Comparison of ENCODE assay signal across 15 cellular contexts in the genomic region with DNA sequence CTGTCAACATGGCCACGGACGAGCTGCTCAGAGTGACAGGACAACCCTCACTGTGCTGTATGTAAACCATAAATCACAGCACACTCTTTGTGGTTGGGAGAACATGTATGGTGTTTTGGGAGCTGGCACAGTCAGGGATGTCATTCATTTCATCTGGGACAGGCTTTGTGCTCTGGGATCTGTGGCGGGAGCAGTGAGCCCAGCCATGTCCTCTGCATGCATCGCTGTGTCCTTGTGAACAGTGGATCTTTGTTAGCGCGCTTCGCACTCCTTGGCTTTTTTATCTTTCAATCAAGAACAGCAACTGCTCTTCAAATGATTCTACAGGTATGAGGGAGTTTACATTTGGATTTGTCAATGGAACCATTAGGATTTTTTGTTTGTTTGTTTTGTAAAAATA. TPM values are rescaled to one million over a fixed set of nuclear protein-coding genes. Genes with fewer than 3 reads are reported as not detected.
DNase-seq lines count a peak whose midpoint lies in the region; ATAC-seq, FAIRE-seq and TF ChIP-seq lines count a peak whose summit lies in the region.
"Had no signal": no experiment of that assay in that cellular context is flagged by ENCODE, and none has a peak within 500 bp of the region (broad histone marks: within the 10 kb centered on the region; RNA-seq: fewer than 3 reads in every experiment).

No MANE protein-coding gene starts in this region.

- 92 to 93% methylated on average over 7 of the region's 7 CpGs for WGBS in esophagus squamous epithelium, 2 donors

- POLR2A ChIA-PET in CD4-positive, alpha-beta T cell (lab: Charles Lee) = interaction anchor here (0.6 to 0.9 kb wide), 2 partner anchors 20 to 257 kb away, joined by 3 read pairs; no protein-coding TSS in a partner anchor

- H3K9ac ChIP-seq in OCI-LY1 (ENCODE audit: low read length) = peak overlapping the region; percentile 22; the same call in 1 of the 2 replicates

- intact Hi-C loops in CD4-positive, alpha-beta T cell (cut with DNase I, micrococcal nuclease) = no loop called here
- intact Hi-C loops in esophagus squamous epithelium (cut with DNase I) = no loop called here

- H2AFZ ChIP-seq in OCI-LY1 (ENCODE audit: low read length) = no peak overlapping the region

- H4K20me1 ChIP-seq in OCI-LY1 (ENCODE audit: insufficient read depth, low read length) = no peaks in the 10 kb centered on the region

- no peaks in the 10 kb centered on the region for H3K27me3 Mint-ChIP-seq in CD4-positive, alpha-beta T cell
- H3K27me3 Mint-ChIP-seq in brain = no peaks in the 10 kb centered on the region
- no peaks in the 10 kb centered on the region for H3K27me3 Mint-ChIP-seq in nephron progenitor cell (ENCODE audit: low read depth, poor library complexity)

- no peak overlapping the region for H3K27ac ChIP-seq in CD4-positive, alpha-beta T cell (ENCODE audit: low read depth, low read length)
- peak overlapping the region; percentile 69 for H3K27ac ChIP-seq in OCI-LY1 (ENCODE audit: low read depth, low read length, poor library complexity, severe bottlenecking)
- H3K27ac ChIP-seq in esophagus squamous epithelium = no peak overlapping the region
- H3K27ac ChIP-seq: foreskin keratinocyte, SJCRH30 had no signal

- H3K27ac Mint-ChIP-seq in CD4-positive, alpha-beta T cell = peak overlapping the region; percentile 62
- H3K27ac Mint-ChIP-seq in brain (peak overlapping the region in 3 of 5 experiments; percentile 2 to 25 (median 4)), nephron progenitor cell (peak overlapping the region; percentile 8)

- TF ChIP-seq POLR2A in esophagus squamous epithelium (IDR thresholded peaks at IDR 0.05) = no peak

- H3K4me3 ChIP-seq in OCI-LY1 (ENCODE audit: low read depth, low read length, poor library complexity, severe bottlenecking) = no peak overlapping the region
- no peak overlapping the region for H3K4me3 ChIP-seq in esophagus squamous epithelium
- H3K4me3 ChIP-seq: SJCRH30 had no signal

- H3K4me1 Mint-ChIP-seq in CD4-positive, alpha-beta T cell (ENCODE audit: low read depth) = peaks cover 55% of the 10 kb centered on the region
- H3K4me1 Mint-ChIP-seq in brain (peaks cover 11% of the 10 kb centered on the region), nephron progenitor cell (peaks cover 10% of the 10 kb centered on the region)

- no peak for TF ChIP-seq CTCF in CD4-positive, alpha-beta T cell (IDR thresholded peaks at IDR 0.05)
- TF ChIP-seq CTCF in OCI-LY1 (IDR thresholded peaks at IDR 0.05; ENCODE audit: low read length) (no peak), brain (conservative IDR thresholded peaks at IDR 0.05) (no peak), nephron progenitor cell (IDR thresholded peaks at IDR 0.05) (no peak), esophagus squamous epithelium (IDR thresholded peaks at IDR 0.05) (no peak)

- peaks cover 60% of the 10 kb centered on the region for H3K4me1 ChIP-seq in OCI-LY1 (ENCODE audit: insufficient read depth, low read length, severe bottlenecking)
- peaks cover 7 to 23% (median 13%) of the 10 kb centered on the region in 3 donors for H3K4me1 ChIP-seq in esophagus squamous epithelium
- H3K4me1 ChIP-seq: foreskin keratinocyte, SJCRH30 had no signal

- no peaks in the 10 kb centered on the region for H3K9me3 Mint-ChIP-seq in CD4-positive, alpha-beta T cell
- H3K9me3 Mint-ChIP-seq in brain (no peaks in the 10 kb centered on the region), nephron progenitor cell (no peaks in the 10 kb centered on the region)
- H3K9me3 Mint-ChIP-seq: activated T-cell treated with anti-CD3 and anti-CD28 coated beads, Interleukin-2, amount 50 U/mL, for 4 hours had no signal

- H3K4me2 ChIP-seq in OCI-LY1 (ENCODE audit: low read length) = peak overlapping the region; percentile 42

- H3K4me3 Mint-ChIP-seq in CD4-positive, alpha-beta T cell = no peak overlapping the region
- no peak overlapping the region for H3K4me3 Mint-ChIP-seq in brain
- no peak overlapping the region for H3K4me3 Mint-ChIP-seq in nephron progenitor cell
- H3K4me3 Mint-ChIP-seq: activated T-cell treated with anti-CD3 and anti-CD28 coated beads, Interleukin-2, amount 50 U/mL, for 4 hours had no signal

- ATAC-seq in CD4-positive, alpha-beta T cell (ENCODE audit: poor library complexity) = no peak
- ATAC-seq in HG03139 (IDR thresholded peaks at IDR 0.05; ENCODE audit: unreplicated experiment) = no peak
- ATAC-seq: activated T-cell treated with anti-CD3 and anti-CD28 coated beads, Interleukin-2, amount 50 U/mL, for 4 hours; foreskin keratinocyte had no signal

- CTCF ChIA-PET in CD4-positive, alpha-beta T cell (lab: Charles Lee) = interaction anchor here (1.0 to 1.1 kb wide), 2 partner anchors 30 to 34 kb away, joined by 3 read pairs; no protein-coding TSS in a partner anchor

- peaks cover 46% of the 10 kb centered on the region for H3K36me3 ChIP-seq in OCI-LY1 (ENCODE audit: insufficient read depth, low read length)
- H3K36me3 ChIP-seq in esophagus squamous epithelium = peaks cover 0 to 15% (median 0%) of the 10 kb centered on the region in 3 donors
- H3K36me3 ChIP-seq: SJCRH30 had no signal

- no peaks in the 10 kb centered on the region for H3K9me3 ChIP-seq in CD4-positive, alpha-beta T cell (ENCODE audit: control insufficient read depth, low read length)
- H3K9me3 ChIP-seq in OCI-LY1 (ENCODE audit: low read length) = no peaks in the 10 kb centered on the region
- H3K9me3 ChIP-seq in esophagus squamous epithelium = no peaks in the 10 kb centered on the region
- H3K9me3 ChIP-seq: SJCRH30 had no signal

- peaks cover 24% of the 10 kb centered on the region for H3K36me3 Mint-ChIP-seq in CD4-positive, alpha-beta T cell (ENCODE audit: low read depth)
- H3K36me3 Mint-ChIP-seq in brain (peaks cover 7% of the 10 kb centered on the region), nephron progenitor cell (ENCODE audit: low read depth) (peaks cover 16% of the 10 kb centered on the region)

- H3K27me3 ChIP-seq in CD4-positive, alpha-beta T cell (ENCODE audit: control insufficient read depth, insufficient read depth, low read length) = no peaks in the 10 kb centered on the region
- H3K27me3 ChIP-seq in OCI-LY1 (ENCODE audit: insufficient read depth, low read length) (no peaks in the 10 kb centered on the region), esophagus squamous epithelium (no peaks in the 10 kb centered on the region)
- H3K27me3 ChIP-seq: foreskin keratinocyte, SJCRH30 had no signal

- H3K79me2 ChIP-seq in OCI-LY1 (ENCODE audit: insufficient read depth, low read length) = peaks cover 84% of the 10 kb centered on the region

- DNase-seq in CD4-positive, alpha-beta T cell = no peak
- no peak for DNase-seq in nephron progenitor cell
- no peak for DNase-seq in HTR-8/SVneo (ENCODE audit: insufficient read length, low spot score)
- DNase-seq in esophagus squamous epithelium (lab: John Stamatoyannopoulos, UW) = no peak
- DNase-seq: activated T-cell treated with anti-CD3 and anti-CD28 coated beads, Interleukin-2, amount 50 U/mL, for 4 hours; effector memory CD4-positive, alpha-beta T cell; foreskin keratinocyte; NCI-H187; NCI-H748 treated with DMSO at 0.1 percent for 48 hours; SJCRH30 had no signal

- H3K9me2 ChIP-seq in OCI-LY1 (ENCODE audit: low read depth, low read length) = no peaks in the 10 kb centered on the region

- peaks cover 4% of the 10 kb centered on the region; the same call in 1 of the 2 replicates for H3F3A ChIP-seq in OCI-LY1 (ENCODE audit: insufficient read depth, low read length)

- no peak for FAIRE-seq in HTR-8/SVneo (lab: Jason Lieb, UNC)

RNA-seq across cellular contexts. Expression of a gene that starts 7.1 kb away (rescaled TPM):
- total RNA-seq in CD4-positive, alpha-beta T cell = 10 to 100 TPM; 48.8 to 52.8 TPM
- 75.0 TPM for polyA plus RNA-seq in brain (ENCODE audit: insufficient read depth, low read depth, low replicate concordance)
- 10 to 100 TPM; 20.0 to 36.3 (median 24.9) TPM for total RNA-seq in esophagus squamous epithelium

RNA-seq across cellular contexts. Expression of a gene that starts 28.3 kb away (rescaled TPM):
- 100 to 1,000 TPM; 155 to 157 TPM for total RNA-seq in CD4-positive, alpha-beta T cell
- 0.17 TPM for polyA plus RNA-seq in brain (ENCODE audit: insufficient read depth, low read depth, low replicate concordance)
- total RNA-seq in esophagus squamous epithelium = 1 to 10 TPM; 1.3 to 5.0 (median 2.6) TPM
- total RNA-seq: LHCN-M2, renal cortical epithelial cell had no signal

Comparison
In these comparisons a context has a peak if more than half of its experiments do, and no peak if none do; other contexts are left out.
1. H3K27ac Mint-ChIP-seq: peak in every context shown above with its lines; median percentile 62 in CD4-positive, alpha-beta T cell; 8 in nephron progenitor cell; 4 in brain.
2. RNA of a gene that starts 28.3 kb away (total RNA-seq): 155 to 157 TPM in CD4-positive, alpha-beta T cell; 1.3 to 5.0 TPM in esophagus squamous epithelium; every median in the first group is over 10 times any median in the second.